In the genomic region with DNA sequence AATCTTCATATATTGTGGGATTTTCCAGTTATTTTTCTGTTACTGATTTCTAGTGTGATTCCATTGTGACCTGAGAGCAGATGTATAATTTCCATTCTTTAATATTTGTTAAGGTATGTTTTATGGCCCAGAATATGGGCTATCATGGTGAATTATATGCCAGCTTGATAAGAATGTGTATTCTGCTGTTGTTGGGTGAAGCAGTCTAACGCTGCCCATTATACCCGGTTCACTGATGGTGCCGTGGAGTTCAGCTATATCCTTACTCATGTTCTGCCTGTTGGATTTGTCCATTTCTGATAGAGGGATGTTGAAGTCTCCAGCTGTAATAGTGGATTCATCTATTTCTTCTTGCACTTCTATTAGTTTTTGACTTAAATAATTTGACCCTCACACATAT, we compare ENCODE assay signal across 28 cellular contexts.
"Had no signal": no experiment of that assay in that cellular context is flagged by ENCODE, and none has a peak within 500 bp of the region (broad histone marks: within the 10 kb centered on the region; RNA-seq: fewer than 3 reads in every experiment).

No MANE protein-coding gene starts in this region.

- H3K27ac ChIP-seq: colonic mucosa, coronary artery, dorsolateral prefrontal cortex, epithelial cell of prostate, esophagus muscularis mucosa, esophagus squamous epithelium, foreskin keratinocyte, gastrocnemius medialis, gastroesophageal sphincter, heart left ventricle, heart right ventricle had no signal

- H3K27me3 ChIP-seq: colonic mucosa, dorsolateral prefrontal cortex, esophagus muscularis mucosa, esophagus squamous epithelium, foreskin keratinocyte, gastrocnemius medialis, gastroesophageal sphincter, heart left ventricle, heart right ventricle had no signal

- H3K4me3 ChIP-seq: colonic mucosa, coronary artery, dorsolateral prefrontal cortex, esophagus muscularis mucosa, esophagus squamous epithelium, gastrocnemius medialis, gastroesophageal sphincter, heart left ventricle, heart right ventricle had no signal

- H3K4me1 ChIP-seq: colonic mucosa, esophagus muscularis mucosa, esophagus squamous epithelium, foreskin keratinocyte, gastrocnemius medialis, gastroesophageal sphincter, heart left ventricle, heart right ventricle had no signal

- H3K4me3 Mint-ChIP-seq: dendritic cell treated with granulocyte-macrophage colony-stimulating factor and Interleukin-4, amounts not matched to agents 40 ng/mL and 50 ng/mL, for 4 days; effector memory CD8-positive, alpha-beta T cell had no signal

- FAIRE-seq: colon, endometrium, endothelial cell of umbilical vein, frontal cortex had no signal

- H3K9me3 Mint-ChIP-seq: effector memory CD8-positive, alpha-beta T cell had no signal

- ATAC-seq: effector memory CD8-positive, alpha-beta T cell; esophagus mucosa; foreskin keratinocyte; gastrocnemius medialis; gastroesophageal sphincter; heart left ventricle; heart right ventricle had no signal

- H3K27ac Mint-ChIP-seq: dendritic cell treated with granulocyte-macrophage colony-stimulating factor and Interleukin-4, amounts not matched to agents 40 ng/mL and 50 ng/mL, for 4 days had no signal

- DNase-seq: colonic mucosa; cortex of kidney; dermis blood vessel endothelial cell; dorsolateral prefrontal cortex; effector CD4-positive, alpha-beta T cell; effector CD8-positive, alpha-beta T cell; effector memory CD4-positive, alpha-beta T cell; effector memory CD8-positive, alpha-beta T cell; erythroblast; esophagus squamous epithelium; foreskin fibroblast; foreskin keratinocyte; foreskin melanocyte; gastrocnemius medialis; glutamatergic neuron; head of caudate nucleus; heart left ventricle; heart right ventricle had no signal

- H3K9me3 ChIP-seq: colonic mucosa, esophagus muscularis mucosa, esophagus squamous epithelium, gastrocnemius medialis, gastroesophageal sphincter, heart left ventricle, heart right ventricle had no signal

- H3K27me3 Mint-ChIP-seq: dendritic cell treated with granulocyte-macrophage colony-stimulating factor and Interleukin-4, amounts not matched to agents 40 ng/mL and 50 ng/mL, for 4 days; effector memory CD8-positive, alpha-beta T cell had no signal

- H3K36me3 ChIP-seq: colonic mucosa had no signal
